In genomic region chr5:73299665-73300435, GRCh38 we compare ENCODE assay signal across 11 cellular contexts.
DNase-seq lines count a peak whose midpoint lies in the region; ATAC-seq, FAIRE-seq and TF ChIP-seq lines count a peak whose summit lies in the region.
"Had no signal": no experiment of that assay in that cellular context is flagged by ENCODE, and none has a peak within 500 bp of the region (broad histone marks: within the 10 kb centered on the region; RNA-seq: fewer than 3 reads in every experiment).

No MANE protein-coding gene starts in this region.

- POLR2A ChIA-PET in HepG2 (lab: Yijun Ruan, JAX): no interaction called here

- H3K9ac ChIP-seq in fibroblast of lung (ENCODE audit: insufficient read depth, low read length) (no peak overlapping the region), HepG2 (ENCODE audit: insufficient read depth, low read depth, low read length) (no peak overlapping the region)

- peak overlapping the region; percentile 34 for H3K27ac Mint-ChIP-seq in T-helper 2 cell treated with Interferon-gamma antibody and Interleukin-4, amounts not matched to agents 5 μg/mL and 100 μg/mL, for 36 hours

- CTCF ChIA-PET in HepG2 (lab: Yijun Ruan, JAX; ENCODE audit: low intra/inter-chr PET ratio, low total read pairs): no interaction called here

- no peaks in the 10 kb centered on the region for H3K79me2 ChIP-seq in fibroblast of lung (ENCODE audit: control insufficient read depth, insufficient read depth, low read length)
- H3K79me2 ChIP-seq in HepG2 (ENCODE audit: insufficient read depth, low read length): no peaks in the 10 kb centered on the region

- H3K36me3 ChIP-seq in fibroblast of lung (ENCODE audit: control insufficient read depth, insufficient read depth, low read length): no peaks in the 10 kb centered on the region
- no peaks in the 10 kb centered on the region for H3K36me3 ChIP-seq in HepG2 (replicated peaks in 1 of 2; ENCODE audit: control insufficient read depth in 1 of 2, insufficient read depth in 2 of 2, low read length in 2 of 2)

- intact Hi-C loops in HepG2 (cut with micrococcal nuclease; ENCODE audit: unreplicated experiment): no loop called here

- H3K4me1 ChIP-seq in fibroblast of lung (ENCODE audit: control insufficient read depth, extremely low read depth, insufficient read depth, low read length): peaks cover 3% of the 10 kb centered on the region
- no peaks in the 10 kb centered on the region for H3K4me1 ChIP-seq in HepG2 (ENCODE audit: insufficient read depth, low read length)

- peak overlapping the region; percentile 28 for H3K4me2 ChIP-seq in fibroblast of lung (ENCODE audit: extremely low read depth, insufficient read depth, low read length)
- no peak overlapping the region for H3K4me2 ChIP-seq in HepG2 (ENCODE audit: low read depth, low read length)

- TF ChIP-seq POLR2A in HepG2 (IDR thresholded peaks at IDR 0.05; ENCODE audit: insufficient read depth in 1 of 2, low read depth in 2 of 2, low read length in 2 of 2): no peak

- no peak for FAIRE-seq in HepG2 (lab: Jason Lieb, UNC)

- no peaks in the 10 kb centered on the region for H3K9me3 ChIP-seq in fibroblast of lung (ENCODE audit: control insufficient read depth, insufficient read depth, low read depth, low read length)
- H3K9me3 ChIP-seq in HepG2 (ENCODE audit: low read length): no peaks in the 10 kb centered on the region

- H3K27ac ChIP-seq in fibroblast of lung (ENCODE audit: insufficient read depth, low read length): no peak overlapping the region
- no peak overlapping the region for H3K27ac ChIP-seq in HepG2 (ENCODE audit: extremely low read length, insufficient read depth, low read length)

- no peaks in the 10 kb centered on the region for H3K4me1 Mint-ChIP-seq in T-helper 2 cell treated with Interferon-gamma antibody and Interleukin-4, amounts not matched to agents 5 μg/mL and 100 μg/mL, for 36 hours (ENCODE audit: low read depth)

- H2AFZ ChIP-seq in fibroblast of lung (ENCODE audit: low read length) (no peak overlapping the region), HepG2 (ENCODE audit: low read length) (no peak overlapping the region)

- no peak for TF ChIP-seq RAD21 in HepG2 (CRISPR knock-in tag; IDR thresholded peaks at IDR 0.05)

- peaks cover 3% of the 10 kb centered on the region for H3K36me3 Mint-ChIP-seq in T-helper 2 cell treated with Interferon-gamma antibody and Interleukin-4, amounts not matched to agents 5 μg/mL and 100 μg/mL, for 36 hours (ENCODE audit: low read depth)

- no peak overlapping the region for H3K4me3 ChIP-seq in fibroblast of lung (replicated peaks in 1 of 4; ENCODE audit: control extremely low read depth in 1 of 4, insufficient read depth in 1 of 4, low read depth in 3 of 4, low read length in 4 of 4)
- H3K4me3 ChIP-seq in HepG2 (replicated peaks in 1 of 3; ENCODE audit: insufficient read depth in 1 of 3, low read depth in 2 of 3, low read length in 3 of 3): no peak overlapping the region

- in situ Hi-C loops in HepG2 (cut with HindIII; ENCODE audit: extremely low pct_ligation_motif_present, low pct_unique_long_range_greater_than_20kb): no loop called here

- TF ChIP-seq EP300 in HepG2 (IDR thresholded peaks at IDR 0.05; ENCODE audit: low read depth in 2 of 2, low read length in 2 of 2) (no peak), HepG2 (CRISPR knock-in tag; IDR thresholded peaks at IDR 0.05; ENCODE audit: borderline replicate concordance) (no peak)

- ATAC-seq in HepG2: no peak

- no TSS peak for BruUV-seq in HepG2 (replicated peaks; lab: Mats Ljungman, UMichigan)

- no peak for DNase-seq in T-helper 2 cell treated with Interferon-gamma antibody and Interleukin-4, amounts not matched to agents 5 μg/mL and 100 μg/mL, for 36 hours (ENCODE audit: low spot score)
- DNase-seq in T-helper 2 cell (no peak), RPMI7951 (ENCODE audit: low read depth) (peak; percentile 20), fibroblast of lung (ENCODE audit: low read depth in 2 of 2) (peak in 1 of 2 donors; percentile 44), retina (peak; percentile 81), HepG2 (ENCODE audit: low spot score) (no peak), AML-193 (lab: John Stamatoyannopoulos, UW) (no peak), foreskin melanocyte (no peak)
- DNase-seq: cortex of kidney, NCI-H2081 treated with DMSO at 0.1 percent for 48 hours, OCI-M1 had no signal

- H3K9me3 Mint-ChIP-seq in T-helper 2 cell treated with Interferon-gamma antibody and Interleukin-4, amounts not matched to agents 5 μg/mL and 100 μg/mL, for 36 hours: no peaks in the 10 kb centered on the region

- H4K20me1 ChIP-seq in fibroblast of lung (ENCODE audit: control insufficient read depth, extremely low read depth, insufficient read depth, low read length): no peaks in the 10 kb centered on the region
- no peaks in the 10 kb centered on the region for H4K20me1 ChIP-seq in HepG2 (ENCODE audit: insufficient read depth, low read length)

- H3K27me3 Mint-ChIP-seq in T-helper 2 cell treated with Interferon-gamma antibody and Interleukin-4, amounts not matched to agents 5 μg/mL and 100 μg/mL, for 36 hours (ENCODE audit: low read depth): peaks cover 91% of the 10 kb centered on the region

- TF ChIP-seq CTCF in fibroblast of lung (conservative IDR thresholded peaks at IDR 0.05 in 1 of 2, IDR thresholded peaks at IDR 0.05 in 1 of 2; ENCODE audit: low read depth in 1 of 2, low read length in 2 of 2) (no peak), HepG2 (CRISPR knock-in tag; IDR thresholded peaks at IDR 0.05) (no peak)

- H3K4me3 Mint-ChIP-seq in T-helper 2 cell treated with Interferon-gamma antibody and Interleukin-4, amounts not matched to agents 5 μg/mL and 100 μg/mL, for 36 hours: no peak overlapping the region

- H3K27me3 ChIP-seq in fibroblast of lung (ENCODE audit: control insufficient read depth, insufficient read depth, low read length): peaks cover 81% of the 10 kb centered on the region
- H3K27me3 ChIP-seq in HepG2 (ENCODE audit: control insufficient read depth in 1 of 2, insufficient read depth in 2 of 2, low read length in 2 of 2): peaks cover 8 to 93% of the 10 kb centered on the region in 2 experiments

- WGBS in HepG2 (ENCODE audit: low lambda C conversion rate): 49% methylated on average over 37 of the region's 37 CpGs

TF ChIP-seq in HepG2, 621 proteins besides CTCF, POLR2A, EP300 and RAD21:
- TF ChIP-seq ZBTB2 (CRISPR knock-in tag; IDR thresholded peaks at IDR 0.05; ENCODE audit: low read depth) (no peak), STAG1 (CRISPR knock-in tag; IDR thresholded peaks at IDR 0.05) (no peak), CEBPB (IDR thresholded peaks at IDR 0.05; ENCODE audit: borderline replicate concordance, low read depth, low read length) (no peak), MAZ (IDR thresholded peaks at IDR 0.05; ENCODE audit: borderline replicate concordance, low read depth, low read length) (no peak), MAZ (CRISPR knock-in tag; IDR thresholded peaks at IDR 0.05; ENCODE audit: low read depth) (no peak), PAX8 (CRISPR knock-in tag; IDR thresholded peaks at IDR 0.05; ENCODE audit: borderline replicate concordance) (no peak), SNAPC4 (CRISPR knock-in tag; IDR thresholded peaks at IDR 0.05) (no peak)

Comparison
In these comparisons a context has a peak if more than half of its experiments do, and no peak if none do; other contexts are left out.
1. DNase-seq: peak in RPMI7951 (single experiment) and retina (single experiment); none in T-helper 2 cell treated with Interferon-gamma antibody and Interleukin-4, amounts not matched to agents 5 μg/mL and 100 μg/mL, for 36 hours (single experiment), T-helper 2 cell (0 of 5), HepG2 (single experiment), AML-193 (0 of 2) and foreskin melanocyte (single experiment).